8 cellular contexts compared by ENCODE assay signal in the genomic region with DNA sequence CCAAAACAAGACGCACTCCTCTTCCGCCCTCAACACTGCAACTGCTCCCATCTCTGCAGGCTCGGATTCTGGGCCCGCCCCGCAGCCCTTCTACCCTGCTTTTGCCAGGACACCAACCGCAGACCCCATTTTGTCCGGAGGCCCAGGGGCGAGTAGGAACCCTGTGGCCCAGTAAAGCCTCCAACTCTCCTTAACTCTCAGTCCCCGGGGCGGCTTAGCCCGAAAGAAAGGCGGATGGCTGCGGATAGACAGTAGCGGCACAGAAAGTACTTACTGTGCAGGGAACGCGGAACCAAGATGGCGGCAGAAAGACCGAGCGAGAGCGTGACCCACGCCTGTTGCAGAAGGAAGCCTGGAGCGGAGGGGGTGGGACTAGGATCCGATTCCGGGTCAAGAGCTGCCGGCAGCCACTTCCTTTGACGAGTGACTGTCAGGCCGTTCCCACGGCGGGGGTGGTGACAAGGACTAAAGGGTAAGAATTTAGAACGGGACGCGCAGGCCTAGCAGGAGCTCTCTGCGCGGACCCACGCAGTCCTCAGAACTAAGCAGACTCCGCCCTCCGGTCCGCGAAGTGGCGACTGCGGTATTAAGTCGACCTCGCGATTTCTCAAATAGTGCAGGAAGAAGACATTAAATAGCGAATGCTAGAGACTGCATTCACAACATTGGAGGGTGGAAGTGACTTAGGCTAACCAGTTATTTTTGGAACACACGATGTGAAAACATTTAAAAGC. TPM values are rescaled to one million over a fixed set of nuclear protein-coding genes. Genes with fewer than 3 reads are reported as not detected.
DNase-seq lines count a peak whose midpoint lies in the region; ATAC-seq and TF ChIP-seq lines count a peak whose summit lies in the region.

TSS of gene NACA (minus strand) at position 311 of the 734 bp plus-strand sequence. CDS start 778 bp downstream, outside the sequence.

- TF ChIP-seq CTCF in dorsolateral prefrontal cortex (IDR thresholded peaks at IDR 0.05 in 54 of 56, conservative IDR thresholded peaks at IDR 0.05 in 2 of 56; ENCODE audit: low read depth in 1 of 56, partially characterized antibody in 56 of 56) (peak in 28 of 56 donors; percentile 6 to 53 (median 26)), right lobe of liver (IDR thresholded peaks at IDR 0.05) (no peak)

- intact Hi-C loops in activated CD4-positive, alpha-beta memory T cell treated with anti-CD3 and anti-CD28 coated beads for 36 hours (cut with micrococcal nuclease), result loop anchor here (1.0 to 2.0 kb wide), 5 partner anchors 27 to 88 kb away; partner anchors contain the start of genes PRIM1 and PTGES3
- intact Hi-C loops in dorsolateral prefrontal cortex (cut with DNase I) (loop anchor here (1.0 to 5.0 kb wide), 5 partner anchors 28 to 88 kb away; partner anchors contain the start of genes PTGES3 (in 2 of the 2) and PRIM1 (in 1 of the 2)), right lobe of liver (cut with DNase I) (no loop called here)

- no peaks in the 10 kb centered on the region for H3K27me3 Mint-ChIP-seq in activated CD4-positive, alpha-beta memory T cell treated with anti-CD3 and anti-CD28 coated beads for 36 hours

- H3K4me3 ChIP-seq in dorsolateral prefrontal cortex, result peak within 1 kb of the TSS; percentile 55 to 100 (median 89)
- H3K4me3 ChIP-seq in right lobe of liver, result peak within 1 kb of the TSS; percentile 83 to 92 (median 90)

- peaks cover 44% of the 10 kb centered on the region for H3K4me1 Mint-ChIP-seq in activated CD4-positive, alpha-beta memory T cell treated with anti-CD3 and anti-CD28 coated beads for 36 hours (ENCODE audit: low read depth)

- peaks cover 0 to 7% (median 2%) of the 10 kb centered on the region in 4 donors for H3K36me3 ChIP-seq in right lobe of liver

- CTCF ChIA-PET in activated CD4-positive, alpha-beta memory T cell treated with anti-CD3 and anti-CD28 coated beads for 36 hours (lab: Charles Lee), result interaction anchor here (0.7 to 1.4 kb wide), 4 partner anchors 38 to 489 kb away, joined by 3 to 4 read pairs (median 4); partner anchors contain the start of gene ATP5F1B

- peak within 1 kb of the TSS; percentile 96 for H3K4me3 Mint-ChIP-seq in activated CD4-positive, alpha-beta memory T cell treated with anti-CD3 and anti-CD28 coated beads for 36 hours

- peaks cover 0 to 50% (median 20%) of the 10 kb centered on the region in 4 donors for H3K4me1 ChIP-seq in right lobe of liver

- POLR2A ChIA-PET in activated CD4-positive, alpha-beta memory T cell treated with anti-CD3 and anti-CD28 coated beads for 36 hours (lab: Charles Lee), result interaction anchor here (0.6 to 2.2 kb wide), 18 partner anchors 9 to 387 kb away, joined by 3 to 26 read pairs (median 4); partner anchors contain the start of genes ATP5F1B, BAZ2A, PRIM1 and PTGES3

- peak; percentile 95 for ATAC-seq in GM19438 (IDR thresholded peaks at IDR 0.05; ENCODE audit: low read depth, unreplicated experiment)
- ATAC-seq in HG03575 (IDR thresholded peaks at IDR 0.05; ENCODE audit: extremely low read depth, insufficient number of reproducible peaks, low FRiP score, unreplicated experiment), result peak; percentile 66
- peak; percentile 94 to 98 (median 95) for ATAC-seq in right lobe of liver

- TF ChIP-seq POLR2A in right lobe of liver (IDR thresholded peaks at IDR 0.05), result peak; percentile 96

- peak within 1 kb of the TSS; percentile 94 for H3K27ac Mint-ChIP-seq in activated CD4-positive, alpha-beta memory T cell treated with anti-CD3 and anti-CD28 coated beads for 36 hours

- no peaks in the 10 kb centered on the region for H3K9me3 ChIP-seq in right lobe of liver

- WGBS in right lobe of liver (ENCODE audit: insufficient coverage, low coverage, low lambda C conversion rate, missing lambda C conversion rate), result under 1% methylated on average over 18 of the region's 46 CpGs

- peaks cover 63% of the 10 kb centered on the region for H3K36me3 Mint-ChIP-seq in activated CD4-positive, alpha-beta memory T cell treated with anti-CD3 and anti-CD28 coated beads for 36 hours

- DNase-seq in CD1c-positive myeloid dendritic cell (ENCODE audit: extremely low spot score), result peak; percentile 99
- DNase-seq in NCI-H82 treated with DMSO at 0.1 percent for 48 hours (lab: John Stamatoyannopoulos, UW; ENCODE audit: unreplicated experiment), result peak; percentile 96
- DNase-seq in activated CD4-positive, alpha-beta memory T cell treated with anti-CD3 and anti-CD28 coated beads for 36 hours, result peak; percentile 99
- DNase-seq in dorsolateral prefrontal cortex, result peak; percentile 98 to 100 (median 99)
- DNase-seq in right lobe of liver, result peak; percentile 99
- peak; percentile 94 to 99 for DNase-seq in stimulated activated CD4-positive, alpha-beta T cell treated with anti-CD3 and anti-CD28 coated beads, Interleukin-4, amount 100 ng/mL, for 4 hours

- no peaks in the 10 kb centered on the region for H3K9me3 Mint-ChIP-seq in activated CD4-positive, alpha-beta memory T cell treated with anti-CD3 and anti-CD28 coated beads for 36 hours

- no peaks in the 10 kb centered on the region for H3K27me3 ChIP-seq in dorsolateral prefrontal cortex
- H3K27me3 ChIP-seq in right lobe of liver, result no peaks in the 10 kb centered on the region

- H3K27ac ChIP-seq in dorsolateral prefrontal cortex (peak within 1 kb of the TSS; percentile 82 to 99 (median 96)), right lobe of liver (peak within 1 kb of the TSS; percentile 92 to 94 (median 93))

RNA-seq across cellular contexts. Expression of gene NACA, which starts in this region (rescaled TPM):
- total RNA-seq in activated CD4-positive, alpha-beta memory T cell treated with anti-CD3 and anti-CD28 coated beads for 36 hours, result 1,000 to 10,000 TPM; 1,098 to 1,103 TPM
- total RNA-seq in dorsolateral prefrontal cortex, result 100 to 1,000 TPM; 265 to 487 (median 373) TPM
- 100 to 1,000 TPM; 218 to 501 (median 330) TPM for total RNA-seq in right lobe of liver

Comparison
In these comparisons a context has a peak if more than half of its experiments do, and no peak if none do; other contexts are left out.
1. Peak in every context shown above with its lines: DNase-seq, ATAC-seq, H3K4me3 ChIP-seq and H3K27ac ChIP-seq.
2. intact Hi-C loops: an anchor here in activated CD4-positive, alpha-beta memory T cell treated with anti-CD3 and anti-CD28 coated beads for 36 hours (1.0 to 2.0 kb wide) and dorsolateral prefrontal cortex (1.0 to 5.0 kb wide); none called in right lobe of liver.